Comparison of ENCODE assay signal across 19 cellular contexts in the genomic region with DNA sequence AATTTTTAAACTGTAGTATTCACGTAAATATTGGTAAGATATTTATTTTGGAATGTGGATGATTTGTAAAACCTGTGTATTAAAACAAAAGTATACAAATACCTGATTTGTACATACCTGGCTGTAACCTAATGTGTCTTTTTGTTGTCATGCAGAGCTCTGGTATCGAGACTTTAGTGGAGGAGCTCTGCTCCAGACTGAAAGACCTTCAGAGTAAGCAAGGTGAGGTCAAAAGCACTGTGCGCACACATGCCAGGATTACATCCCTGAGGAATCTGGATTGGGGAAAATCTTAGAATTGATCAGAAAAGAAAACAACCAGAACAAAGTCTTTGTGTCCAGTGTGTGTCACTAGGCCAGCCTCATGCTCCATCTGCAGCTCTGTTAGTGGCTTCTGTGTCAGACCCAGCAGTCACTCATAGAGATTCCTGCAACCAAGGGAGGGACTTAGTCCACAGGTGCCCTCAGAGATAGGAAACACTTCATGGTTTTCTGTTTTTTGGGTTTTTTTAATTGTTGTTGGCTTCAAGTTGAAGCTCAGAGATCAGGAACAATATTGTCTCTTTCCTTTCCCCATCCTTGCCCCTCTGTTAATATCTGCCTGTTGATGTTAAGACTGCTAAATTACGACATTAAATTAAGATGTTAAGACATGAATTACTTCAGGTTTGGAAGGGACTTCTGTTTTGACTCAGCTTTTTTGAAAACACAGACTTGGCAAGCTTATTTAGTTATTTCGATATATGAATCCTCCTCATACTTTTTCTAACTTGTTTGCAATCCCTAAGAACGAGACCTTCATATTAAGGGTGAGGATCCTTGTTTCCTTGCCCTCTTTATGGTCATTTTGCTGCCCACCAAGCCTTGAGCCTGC. TPM values are rescaled to one million over a fixed set of nuclear protein-coding genes. Genes with fewer than 3 reads are reported as not detected.
DNase-seq lines count a peak whose midpoint lies in the region; ATAC-seq and TF ChIP-seq lines count a peak whose summit lies in the region.
"Had no signal": no experiment of that assay in that cellular context is flagged by ENCODE, and none has a peak within 500 bp of the region (broad histone marks: within the 10 kb centered on the region; RNA-seq: fewer than 3 reads in every experiment).

No MANE protein-coding gene starts in this region.

- WGBS in heart left ventricle, 4 donors, result 73 to 83% (median 79%) methylated on average over 6 of the region's 6 CpGs
- 75% methylated on average over 6 of the region's 6 CpGs for WGBS in prostate gland

- H3K9me3 ChIP-seq in heart left ventricle, result peaks cover 0 to 8% (median 4%) of the 10 kb centered on the region in 12 donors
- no peaks in the 10 kb centered on the region for H3K9me3 ChIP-seq in prostate gland

- H3K36me3 ChIP-seq in heart left ventricle, result peaks cover 0 to 64% (median 47%) of the 10 kb centered on the region in 9 donors
- peaks cover 0 to 5% of the 10 kb centered on the region in 2 donors for H3K36me3 ChIP-seq in prostate gland

- TF ChIP-seq CTCF in heart left ventricle (IDR thresholded peaks at IDR 0.05) (no peak), prostate gland (IDR thresholded peaks at IDR 0.05) (no peak)

- peak overlapping the region; percentile 54 for H3K27ac Mint-ChIP-seq in activated CD4-positive, alpha-beta memory T cell treated with anti-CD3 and anti-CD28 coated beads for 36 hours
- no peak overlapping the region for H3K27ac Mint-ChIP-seq in activated CD4-positive, alpha-beta memory T cell treated with anti-CD3 and anti-CD28 coated beads, Interleukin-2, amount 10 ng/mL, durations not matched to agents 7 days and 5 days
- H3K27ac Mint-ChIP-seq in activated T-helper 17 cell treated with anti-CD3 and anti-CD28 coated beads, Interleukin-2, amount 50 U/mL, for 72 hours, result peak overlapping the region; percentile 48

- H3K27ac ChIP-seq in heart left ventricle, result peak overlapping the region; percentile 50 to 91 (median 80)
- H3K27ac ChIP-seq in prostate gland, result peak overlapping the region; percentile 39 to 72
- H3K27ac ChIP-seq: foreskin keratinocyte had no signal

- H3K27me3 ChIP-seq in heart left ventricle, result no peaks in the 10 kb centered on the region
- no peaks in the 10 kb centered on the region for H3K27me3 ChIP-seq in prostate gland (replicated peaks; ENCODE audit: insufficient read depth)
- H3K27me3 ChIP-seq: BLaER1 treated with 17β-estradiol and CSF1 and Interleukin-3, amounts not matched to agents 10 nM and 100 nM; foreskin keratinocyte had no signal

- no peak overlapping the region for H3K4me3 Mint-ChIP-seq in activated CD4-positive, alpha-beta memory T cell treated with anti-CD3 and anti-CD28 coated beads for 36 hours
- no peak overlapping the region for H3K4me3 Mint-ChIP-seq in activated CD4-positive, alpha-beta memory T cell treated with anti-CD3 and anti-CD28 coated beads, Interleukin-2, amount 10 ng/mL, durations not matched to agents 7 days and 5 days
- H3K4me3 Mint-ChIP-seq in activated T-helper 17 cell treated with anti-CD3 and anti-CD28 coated beads, Interleukin-2, amount 50 U/mL, for 72 hours, result no peak overlapping the region
- H3K4me3 Mint-ChIP-seq: activated CD4-positive, alpha-beta T cell treated with anti-CD3 and anti-CD28 coated beads, Interleukin-2, amount 10 ng/mL, durations not matched to agents 24 days and 14 days; naive thymus-derived CD4-positive, alpha-beta T cell had no signal

- H3K9me3 Mint-ChIP-seq in activated CD4-positive, alpha-beta memory T cell treated with anti-CD3 and anti-CD28 coated beads for 36 hours, result peaks cover 10% of the 10 kb centered on the region
- H3K9me3 Mint-ChIP-seq in activated CD4-positive, alpha-beta memory T cell treated with anti-CD3 and anti-CD28 coated beads, Interleukin-2, amount 10 ng/mL, durations not matched to agents 7 days and 5 days, result peaks cover 8% of the 10 kb centered on the region
- no peaks in the 10 kb centered on the region for H3K9me3 Mint-ChIP-seq in activated T-helper 17 cell treated with anti-CD3 and anti-CD28 coated beads, Interleukin-2, amount 50 U/mL, for 72 hours

- H3K4me1 Mint-ChIP-seq in activated CD4-positive, alpha-beta memory T cell treated with anti-CD3 and anti-CD28 coated beads for 36 hours (ENCODE audit: low read depth), result peaks cover 38% of the 10 kb centered on the region
- H3K4me1 Mint-ChIP-seq in activated CD4-positive, alpha-beta memory T cell treated with anti-CD3 and anti-CD28 coated beads, Interleukin-2, amount 10 ng/mL, durations not matched to agents 7 days and 5 days, result peaks cover 40% of the 10 kb centered on the region
- H3K4me1 Mint-ChIP-seq in activated T-helper 17 cell treated with anti-CD3 and anti-CD28 coated beads, Interleukin-2, amount 50 U/mL, for 72 hours, result peaks cover 28% of the 10 kb centered on the region

- no peak for ATAC-seq in activated T-helper 17 cell treated with anti-CD3 and anti-CD28 coated beads, Interleukin-2, amount 50 U/mL, for 72 hours (replicated peaks)
- ATAC-seq in heart left ventricle, result peak in 3 of 4 donors; percentile 16 to 51 (median 24)
- ATAC-seq: foreskin keratinocyte; naive thymus-derived CD4-positive, alpha-beta T cell had no signal

- H3K4me3 ChIP-seq in heart left ventricle, result peak overlapping the region in 1 of 12 donors; percentile 36
- H3K4me3 ChIP-seq in prostate gland, result no peak overlapping the region
- H3K4me3 ChIP-seq: BLaER1 treated with 17β-estradiol and CSF1 and Interleukin-3, amounts not matched to agents 10 nM and 100 nM; SK-N-MC had no signal

- H3K4me1 ChIP-seq in heart left ventricle, result peaks cover 0 to 47% (median 23%) of the 10 kb centered on the region in 12 donors
- no peaks in the 10 kb centered on the region for H3K4me1 ChIP-seq in prostate gland (replicated peaks)
- H3K4me1 ChIP-seq: foreskin keratinocyte had no signal

- intact Hi-C loops in activated CD4-positive, alpha-beta memory T cell treated with anti-CD3 and anti-CD28 coated beads for 36 hours (cut with micrococcal nuclease), result no loop called here
- intact Hi-C loops in heart left ventricle (cut with DNase I) (loop anchor here in 5 of 10 donors (2.0 to 5.0 kb wide), 3 partner anchors 70 to 75 kb away; partner anchors contain the start of gene KIAA0232 (in 4 of the 5)), prostate gland (cut with DNase I) (loop anchor here (5.0 kb wide), 1 partner anchor 75 kb away; the partner anchor contains the start of gene KIAA0232)

- peaks cover 36% of the 10 kb centered on the region for H3K36me3 Mint-ChIP-seq in activated CD4-positive, alpha-beta memory T cell treated with anti-CD3 and anti-CD28 coated beads for 36 hours
- peaks cover 62% of the 10 kb centered on the region for H3K36me3 Mint-ChIP-seq in activated CD4-positive, alpha-beta memory T cell treated with anti-CD3 and anti-CD28 coated beads, Interleukin-2, amount 10 ng/mL, durations not matched to agents 7 days and 5 days (ENCODE audit: low read depth)
- peaks cover 69% of the 10 kb centered on the region for H3K36me3 Mint-ChIP-seq in activated T-helper 17 cell treated with anti-CD3 and anti-CD28 coated beads, Interleukin-2, amount 50 U/mL, for 72 hours (ENCODE audit: low read depth)

- TF ChIP-seq POLR2A in heart left ventricle (IDR thresholded peaks at IDR 0.05) (no peak), prostate gland (IDR thresholded peaks at IDR 0.05) (no peak)

- CTCF ChIA-PET in activated CD4-positive, alpha-beta memory T cell treated with anti-CD3 and anti-CD28 coated beads for 36 hours (lab: Charles Lee), result interaction anchor here (0.6 to 2.3 kb wide), 4 partner anchors 16 to 180 kb away, joined by 3 to 10 read pairs (median 6); no protein-coding TSS in a partner anchor
- CTCF ChIA-PET in activated CD4-positive, alpha-beta memory T cell treated with anti-CD3 and anti-CD28 coated beads, Interleukin-2, amount 10 ng/mL, durations not matched to agents 7 days and 5 days (lab: Charles Lee), result interaction anchor here (1.1 to 1.7 kb wide), 4 partner anchors 12 to 182 kb away, joined by 3 to 5 read pairs (median 4); no protein-coding TSS in a partner anchor

- POLR2A ChIA-PET in activated CD4-positive, alpha-beta memory T cell treated with anti-CD3 and anti-CD28 coated beads for 36 hours (lab: Charles Lee), result interaction anchor here (0.7 kb wide), 1 partner anchor 178 kb away, joined by 3 read pairs; no protein-coding TSS in a partner anchor
- POLR2A ChIA-PET in activated CD4-positive, alpha-beta memory T cell treated with anti-CD3 and anti-CD28 coated beads, Interleukin-2, amount 10 ng/mL, durations not matched to agents 7 days and 5 days (lab: Charles Lee), result interaction anchor here (0.9 to 2.3 kb wide), 4 partner anchors 11 to 52 kb away, joined by 3 to 8 read pairs (median 4); no protein-coding TSS in a partner anchor

- H3K27me3 Mint-ChIP-seq in activated CD4-positive, alpha-beta memory T cell treated with anti-CD3 and anti-CD28 coated beads for 36 hours, result no peaks in the 10 kb centered on the region
- H3K27me3 Mint-ChIP-seq in activated CD4-positive, alpha-beta memory T cell treated with anti-CD3 and anti-CD28 coated beads, Interleukin-2, amount 10 ng/mL, durations not matched to agents 7 days and 5 days, result no peaks in the 10 kb centered on the region
- no peaks in the 10 kb centered on the region for H3K27me3 Mint-ChIP-seq in activated T-helper 17 cell treated with anti-CD3 and anti-CD28 coated beads, Interleukin-2, amount 50 U/mL, for 72 hours
- H3K27me3 Mint-ChIP-seq: activated CD4-positive, alpha-beta T cell treated with anti-CD3 and anti-CD28 coated beads, Interleukin-2, amount 10 ng/mL, durations not matched to agents 24 days and 14 days; naive thymus-derived CD4-positive, alpha-beta T cell had no signal

- no peak for DNase-seq in activated CD4-positive, alpha-beta memory T cell treated with anti-CD3 and anti-CD28 coated beads for 36 hours
- DNase-seq in activated CD4-positive, alpha-beta memory T cell treated with anti-CD3 and anti-CD28 coated beads, Interleukin-2, amount 10 ng/mL, durations not matched to agents 7 days and 5 days, result no peak
- DNase-seq in heart left ventricle (no peak), prostate gland (ENCODE audit: low spot score) (no peak), SW480 (ENCODE audit: low spot score) (no peak), NCI-H2196 treated with DMSO at 0.1 percent for 48 hours (lab: John Stamatoyannopoulos, UW; ENCODE audit: unreplicated experiment) (no peak)
- DNase-seq in activated CD4-positive, alpha-beta T cell treated with anti-CD3 and anti-CD28 coated beads for 4 hours, result no peak
- DNase-seq: 8988T; activated CD4-positive, alpha-beta T cell treated with anti-CD3 and anti-CD28 coated beads, Interleukin-2, amount 10 ng/mL, durations not matched to agents 24 days and 14 days; amygdala; foreskin keratinocyte; GOT3; naive thymus-derived CD4-positive, alpha-beta T cell; NCI-H2081; OCI-M1; stimulated activated naive CD4-positive, alpha-beta T cell treated with Interleukin-2 at 50 U/mL for 16 hours had no signal

RNA-seq across cellular contexts. Expression of gene TBC1D14, which starts 52.4 kb away (rescaled TPM):
- 10 to 100 TPM; 37.1 to 37.3 TPM for total RNA-seq in activated CD4-positive, alpha-beta memory T cell treated with anti-CD3 and anti-CD28 coated beads for 36 hours
- 10 to 100 TPM; 53.7 to 55.3 TPM for total RNA-seq in activated CD4-positive, alpha-beta memory T cell treated with anti-CD3 and anti-CD28 coated beads, Interleukin-2, amount 10 ng/mL, durations not matched to agents 7 days and 5 days
- 10 to 100 TPM; 44.1 to 63.8 TPM for total RNA-seq in activated T-helper 17 cell treated with anti-CD3 and anti-CD28 coated beads, Interleukin-2, amount 50 U/mL, for 72 hours
- total RNA-seq in heart left ventricle, result 10 to 100 TPM; 31.3 to 51.0 (median 34.5) TPM
- 10 to 100 TPM in 1 of 2 donors, 1 to 10 TPM in 1; 9.8 to 32.0 TPM for polyA plus RNA-seq in heart left ventricle
- 10 to 100 TPM; 56.2 to 90.5 TPM for total RNA-seq in prostate gland
